In genomic region chr13:30735025-30735967, GRCh38 we compare ENCODE assay signal across 9 cellular contexts. TPM values are rescaled to one million over a fixed set of nuclear protein-coding genes. Genes with fewer than 3 reads are reported as not detected.
A peak's percentile ranks its signal among the peaks of the same experiment; 100 is the strongest.
DNase-seq lines count a peak whose midpoint lies in the region; ATAC-seq, FAIRE-seq and TF ChIP-seq lines count a peak whose summit lies in the region.
"Had no signal": no experiment of that assay in that cellular context is flagged by ENCODE, and none has a peak within 500 bp of the region (broad histone marks: within the 10 kb centered on the region; RNA-seq: fewer than 3 reads in every experiment).

ALOX5AP (plus strand) TSS chr13:30735543; CDS start chr13:30735606, 63 bp downstream.

- no peaks in the 10 kb centered on the region for H3K36me3 ChIP-seq in neural progenitor cell

- H3F3A ChIP-seq in neural progenitor cell (ENCODE audit: low read depth) = no peaks in the 10 kb centered on the region

- no peak within 1 kb of the TSS for H3K27ac ChIP-seq in neural progenitor cell

- no peaks in the 10 kb centered on the region for H4K20me1 ChIP-seq in neural progenitor cell (ENCODE audit: low read depth)

- H3K27me3 ChIP-seq in neural progenitor cell = no peaks in the 10 kb centered on the region

- no peaks in the 10 kb centered on the region for H3K79me2 ChIP-seq in neural progenitor cell (ENCODE audit: low read depth)

- FAIRE-seq in GM12891 (lab: Jason Lieb, UNC) = peak; percentile 85
- FAIRE-seq: endometrium had no signal

- TF ChIP-seq CTCF in neural progenitor cell (IDR thresholded peaks at IDR 0.05) = no peak

- H3K9ac ChIP-seq in neural progenitor cell = no peak within 1 kb of the TSS

- TF ChIP-seq POLR2A in GM12891 (IDR thresholded peaks at IDR 0.05; ENCODE audit: low read depth, low read length) = peak; percentile 90

- H3K27ac Mint-ChIP-seq in IgD-negative memory B cell = peak within 1 kb of the TSS; percentile 18 to 98 (median 93)
- H3K27ac Mint-ChIP-seq in activated T-helper 2 cell treated with anti-CD3 and anti-CD28 coated beads, Interferon-gamma antibody, Interleukin-2, Interleukin-4, amounts not matched to agents 10 μg/mL and 5 μg/mL and 100 μg/mL, durations not matched to agents 14 hours and 24 hours and 36 hours = peak within 1 kb of the TSS; percentile 95
- H3K27ac Mint-ChIP-seq in neural progenitor cell = no peak within 1 kb of the TSS

- H3K36me3 Mint-ChIP-seq in IgD-negative memory B cell = no peaks in the 10 kb centered on the region
- peaks cover 10% of the 10 kb centered on the region for H3K36me3 Mint-ChIP-seq in activated T-helper 2 cell treated with anti-CD3 and anti-CD28 coated beads, Interferon-gamma antibody, Interleukin-2, Interleukin-4, amounts not matched to agents 10 μg/mL and 5 μg/mL and 100 μg/mL, durations not matched to agents 14 hours and 24 hours and 36 hours (ENCODE audit: low read depth)
- no peaks in the 10 kb centered on the region for H3K36me3 Mint-ChIP-seq in neural progenitor cell

- peak; percentile 42 for DNase-seq in GM12891 (ENCODE audit: insufficient read length, low spot score)
- no peak for DNase-seq in activated T-helper 2 cell treated with anti-CD3 and anti-CD28 coated beads, Interferon-gamma antibody, Interleukin-2, Interleukin-4, amounts not matched to agents 10 μg/mL and 5 μg/mL and 100 μg/mL, durations not matched to agents 14 hours and 24 hours and 36 hours (ENCODE audit: low spot score)
- DNase-seq in mesenteric fat pad (ENCODE audit: low spot score) = no peak
- DNase-seq in DMS53 treated with DMSO at 0.1 percent for 48 hours (lab: John Stamatoyannopoulos, UW; ENCODE audit: unreplicated experiment) = no peak
- no peak for DNase-seq in NCI-H510A (lab: John Stamatoyannopoulos, UW)
- DNase-seq in neural progenitor cell (ENCODE audit: low spot score) = no peak

- peak within 1 kb of the TSS; percentile 77 to 96 (median 94) for H3K4me3 Mint-ChIP-seq in IgD-negative memory B cell
- peak within 1 kb of the TSS; percentile 91 for H3K4me3 Mint-ChIP-seq in activated T-helper 2 cell treated with anti-CD3 and anti-CD28 coated beads, Interferon-gamma antibody, Interleukin-2, Interleukin-4, amounts not matched to agents 10 μg/mL and 5 μg/mL and 100 μg/mL, durations not matched to agents 14 hours and 24 hours and 36 hours (ENCODE audit: low read depth)
- no peak within 1 kb of the TSS for H3K4me3 Mint-ChIP-seq in neural progenitor cell

- no peak within 1 kb of the TSS for H3K4me2 ChIP-seq in neural progenitor cell

- H2AFZ ChIP-seq in neural progenitor cell (replicated peaks) = no peak within 1 kb of the TSS

- H3K4me1 Mint-ChIP-seq in IgD-negative memory B cell (peaks cover 37 to 52% (median 51%) of the 10 kb centered on the region in 3 donors), neural progenitor cell (peaks cover 42% of the 10 kb centered on the region)
- H3K4me1 Mint-ChIP-seq in activated T-helper 2 cell treated with anti-CD3 and anti-CD28 coated beads, Interferon-gamma antibody, Interleukin-2, Interleukin-4, amounts not matched to agents 10 μg/mL and 5 μg/mL and 100 μg/mL, durations not matched to agents 14 hours and 24 hours and 36 hours (ENCODE audit: low read depth) = peaks cover 60% of the 10 kb centered on the region

- peaks cover 12% of the 10 kb centered on the region for H3K4me1 ChIP-seq in neural progenitor cell

- H3K9me3 Mint-ChIP-seq in IgD-negative memory B cell = no peaks in the 10 kb centered on the region
- H3K9me3 Mint-ChIP-seq in activated T-helper 2 cell treated with anti-CD3 and anti-CD28 coated beads, Interferon-gamma antibody, Interleukin-2, Interleukin-4, amounts not matched to agents 10 μg/mL and 5 μg/mL and 100 μg/mL, durations not matched to agents 14 hours and 24 hours and 36 hours = no peaks in the 10 kb centered on the region
- no peaks in the 10 kb centered on the region for H3K9me3 Mint-ChIP-seq in neural progenitor cell

- no peaks in the 10 kb centered on the region for H3K27me3 Mint-ChIP-seq in IgD-negative memory B cell
- peaks cover 2% of the 10 kb centered on the region for H3K27me3 Mint-ChIP-seq in activated T-helper 2 cell treated with anti-CD3 and anti-CD28 coated beads, Interferon-gamma antibody, Interleukin-2, Interleukin-4, amounts not matched to agents 10 μg/mL and 5 μg/mL and 100 μg/mL, durations not matched to agents 14 hours and 24 hours and 36 hours (ENCODE audit: low read depth)
- H3K27me3 Mint-ChIP-seq in neural progenitor cell (ENCODE audit: insufficient read depth, low read depth) = peaks cover 12% of the 10 kb centered on the region

- H3K4me3 ChIP-seq in neural progenitor cell = no peak within 1 kb of the TSS

- peak; percentile 76 for ATAC-seq in GM21515 (IDR thresholded peaks at IDR 0.05; ENCODE audit: unreplicated experiment)

- no peaks in the 10 kb centered on the region for H3K9me3 ChIP-seq in neural progenitor cell (ENCODE audit: low read depth)

- intact Hi-C loops in activated T-helper 2 cell treated with anti-CD3 and anti-CD28 coated beads, Interferon-gamma antibody, Interleukin-2, Interleukin-4, amounts not matched to agents 10 μg/mL and 5 μg/mL and 100 μg/mL, durations not matched to agents 14 hours and 24 hours and 36 hours (cut with micrococcal nuclease) = no loop called here

TF ChIP-seq in GM12891, 5 proteins besides CTCF, POLR2A, EP300 and RAD21:
- TF ChIP-seq SPI1 (IDR thresholded peaks at IDR 0.05; ENCODE audit: low read depth, low read length) (peak; percentile 98), POLR2AphosphoS5 (IDR thresholded peaks at IDR 0.05; ENCODE audit: low read depth, low read length) (peak; percentile 76), TAF1 (IDR thresholded peaks at IDR 0.05; ENCODE audit: low read depth, low read length) (peak; percentile 60; the same call in 1 of the 2 replicates), POU2F2 (IDR thresholded peaks at IDR 0.05; ENCODE audit: low read depth, low read length) (peak; percentile 47; the same call in 1 of the 2 replicates), PAX5 (IDR thresholded peaks at IDR 0.05; ENCODE audit: insufficient read depth, low read length, severe bottlenecking) (no peak)

RNA-seq across cellular contexts. Expression of gene ALOX5AP, which starts in this region (rescaled TPM):
- 52.0 TPM for polyA plus RNA-seq in GM12891 (2012; ENCODE audit: low read depth, missing spikeins)
- polyA plus RNA-seq in IgD-negative memory B cell = 208 TPM
- total RNA-seq in activated T-helper 2 cell treated with anti-CD3 and anti-CD28 coated beads, Interferon-gamma antibody, Interleukin-2, Interleukin-4, amounts not matched to agents 10 μg/mL and 5 μg/mL and 100 μg/mL, durations not matched to agents 14 hours and 24 hours and 36 hours = 40.9 and 43.9 TPM in 2 replicates
- total RNA-seq in mesenteric fat pad = 66.9 TPM
- not detected in 2 replicates for total RNA-seq in neural progenitor cell (ENCODE audit: low replicate concordance)

Comparison
In these comparisons a context has a peak if more than half of its experiments do, and no peak if none do; other contexts are left out.
1. RNA of gene ALOX5AP (total RNA-seq): 66.9 TPM in mesenteric fat pad (single experiment) and 40.9 to 43.9 TPM in activated T-helper 2 cell treated with anti-CD3 and anti-CD28 coated beads, Interferon-gamma antibody, Interleukin-2, Interleukin-4, amounts not matched to agents 10 μg/mL and 5 μg/mL and 100 μg/mL, durations not matched to agents 14 hours and 24 hours and 36 hours; not detected in neural progenitor cell; every median in the first group is over 10 times any median in the second.